Comparison of ENCODE assay signal across 8 cellular contexts in genomic region chr6:169868458-169868857, GRCh38.
DNase-seq lines count a peak whose midpoint lies in the region; ATAC-seq and TF ChIP-seq lines count a peak whose summit lies in the region.

No MANE protein-coding gene starts in this region.

- no peak overlapping the region for H3K4ac ChIP-seq in trophoblast cell (ENCODE audit: low read depth, low read length)

- H3K79me2 ChIP-seq in trophoblast cell (ENCODE audit: control insufficient read depth, insufficient read depth, low read length, poor library complexity): no peaks in the 10 kb centered on the region

- no peaks in the 10 kb centered on the region for H3K36me3 Mint-ChIP-seq in CD4-positive, alpha-beta memory T cell

- no peaks in the 10 kb centered on the region for H3K9me3 Mint-ChIP-seq in CD4-positive, alpha-beta memory T cell

- H3K27ac ChIP-seq in CD4-positive, alpha-beta memory T cell (ENCODE audit: low read depth, low read length): no peak overlapping the region
- H3K27ac ChIP-seq in trophoblast cell (ENCODE audit: low read depth, low read length): no peak overlapping the region
- no peak overlapping the region for H3K27ac ChIP-seq in ascending aorta

- H3K4me3 Mint-ChIP-seq in CD4-positive, alpha-beta memory T cell: peak overlapping the region in 2 of 8 donors; percentile 37 to 44

- H3K27me3 Mint-ChIP-seq in CD4-positive, alpha-beta memory T cell: no peaks in the 10 kb centered on the region

- no peak overlapping the region for H2AK5ac ChIP-seq in trophoblast cell (ENCODE audit: low read length)

- in situ Hi-C loops in HAP-1 (cut with MboI; ENCODE audit: low sequenced_read_pairs): no loop called here

- POLR2A ChIA-PET in CD4-positive, alpha-beta memory T cell (lab: Charles Lee; ENCODE audit: partially characterized antibody): interaction anchor here (0.6 kb wide), 1 partner anchor 162 kb away, joined by 3 read pairs; no protein-coding TSS in a partner anchor

- ATAC-seq in HG03460 (IDR thresholded peaks at IDR 0.05; ENCODE audit: unreplicated experiment) (peak; percentile 73), GM21423 (IDR thresholded peaks at IDR 0.05; ENCODE audit: unreplicated experiment) (no peak)

- no peak overlapping the region for H3K14ac ChIP-seq in trophoblast cell (ENCODE audit: low read length)

- H2AFZ ChIP-seq in trophoblast cell (ENCODE audit: insufficient read depth, low read length, poor library complexity): no peak overlapping the region

- no peak overlapping the region for H4K91ac ChIP-seq in trophoblast cell (ENCODE audit: low read depth, low read length)

- CTCF ChIA-PET in CD4-positive, alpha-beta memory T cell (lab: Charles Lee; ENCODE audit: partially characterized antibody): interaction anchor here (1.2 kb wide), 1 partner anchor 37 kb away, joined by 3 read pairs; no protein-coding TSS in a partner anchor

- no CpG with 5 or more reads among the region's 19 CpGs for WGBS in trophoblast cell (ENCODE audit: extremely low coverage, insufficient coverage, insufficient read length)

- H3K18ac ChIP-seq in trophoblast cell (ENCODE audit: low read length): no peak overlapping the region

- H2BK120ac ChIP-seq in trophoblast cell (ENCODE audit: insufficient read depth, low read length, poor library complexity): no peak overlapping the region

- H3K4me3 ChIP-seq in CD4-positive, alpha-beta memory T cell (ENCODE audit: low read length in 2 of 2): no peak overlapping the region
- H3K4me3 ChIP-seq in trophoblast cell (ENCODE audit: low read depth, low read length) (peak overlapping the region; percentile 63), HAP-1 (no peak overlapping the region), ascending aorta (no peak overlapping the region)

- TF ChIP-seq CTCF in ascending aorta (IDR thresholded peaks at IDR 0.05): no peak

- no peak overlapping the region for H2BK12ac ChIP-seq in trophoblast cell (ENCODE audit: low read length)

- no peaks in the 10 kb centered on the region for H3K36me3 ChIP-seq in CD4-positive, alpha-beta memory T cell (ENCODE audit: insufficient read depth, low read length)
- H3K36me3 ChIP-seq in trophoblast cell (ENCODE audit: control insufficient read depth in 1 of 2, insufficient read depth in 2 of 2, low read length in 2 of 2) (no peaks in the 10 kb centered on the region), HAP-1 (replicated peaks) (no peaks in the 10 kb centered on the region), ascending aorta (no peaks in the 10 kb centered on the region)

- no peaks in the 10 kb centered on the region for H3K79me1 ChIP-seq in trophoblast cell (ENCODE audit: low read length)

- H4K8ac ChIP-seq in trophoblast cell (ENCODE audit: low read depth, low read length): no peak overlapping the region

- H3K9ac ChIP-seq in trophoblast cell (ENCODE audit: low read length): no peak overlapping the region

- H3K23ac ChIP-seq in trophoblast cell (ENCODE audit: low read length): no peak overlapping the region

- intact Hi-C loops in CD4-positive, alpha-beta memory T cell (cut with micrococcal nuclease): no loop called here
- intact Hi-C loops in ascending aorta (cut with DNase I): no loop called here

- H4K12ac ChIP-seq in trophoblast cell (ENCODE audit: low read depth, low read length): no peak overlapping the region

- H3K4me1 Mint-ChIP-seq in CD4-positive, alpha-beta memory T cell: peaks cover 4 to 14% (median 12%) of the 10 kb centered on the region in 4 donors

- H3K27ac Mint-ChIP-seq in CD4-positive, alpha-beta memory T cell: peak overlapping the region in 5 of 7 donors; percentile 28 to 78 (median 72)

- H3K4me2 ChIP-seq in trophoblast cell (ENCODE audit: low read length): no peak overlapping the region

- no peaks in the 10 kb centered on the region for H3K9me3 ChIP-seq in CD4-positive, alpha-beta memory T cell (ENCODE audit: control insufficient read depth in 1 of 2, low read length in 2 of 2)
- H3K9me3 ChIP-seq in trophoblast cell (ENCODE audit: insufficient read depth, low read depth, low read length) (peaks cover 6% of the 10 kb centered on the region), HAP-1 (no peaks in the 10 kb centered on the region), ascending aorta (no peaks in the 10 kb centered on the region)

- H2BK5ac ChIP-seq in trophoblast cell (ENCODE audit: low read depth, low read length, poor library complexity): no peak overlapping the region

- H3K4me1 ChIP-seq in CD4-positive, alpha-beta memory T cell (ENCODE audit: insufficient read depth, low read length): peaks cover 8% of the 10 kb centered on the region
- H3K4me1 ChIP-seq in trophoblast cell (ENCODE audit: control insufficient read depth in 1 of 2, insufficient read depth in 2 of 2, low read length in 2 of 2): no peaks in the 10 kb centered on the region
- H3K4me1 ChIP-seq in HAP-1: no peaks in the 10 kb centered on the region
- no peaks in the 10 kb centered on the region for H3K4me1 ChIP-seq in ascending aorta

- DNase-seq in CD4-positive, alpha-beta memory T cell: peak in 3 of 5 donors; percentile 41 to 55 (median 53)
- peak; percentile 39 for DNase-seq in activated effector memory CD4-positive, alpha-beta T cell treated with Interleukin-2 at 50 U/mL for 16 hours
- DNase-seq in trophoblast cell (no peak), cerebellar cortex (ENCODE audit: low spot score) (no peak), HAP-1 (ENCODE audit: low spot score in 2 of 2) (no peak), ascending aorta (ENCODE audit: low spot score in 2 of 2) (no peak)

- no peaks in the 10 kb centered on the region for H3K27me3 ChIP-seq in CD4-positive, alpha-beta memory T cell (ENCODE audit: insufficient read depth, low read length)
- no peaks in the 10 kb centered on the region for H3K27me3 ChIP-seq in trophoblast cell (ENCODE audit: insufficient read depth, low read length)
- H3K27me3 ChIP-seq in HAP-1 (ENCODE audit: low read depth): no peaks in the 10 kb centered on the region
- no peaks in the 10 kb centered on the region for H3K27me3 ChIP-seq in ascending aorta

Comparison
In these comparisons a context has a peak if more than half of its experiments do, and no peak if none do; other contexts are left out.
1. DNase-seq: peak in CD4-positive, alpha-beta memory T cell (3 of 5) and activated effector memory CD4-positive, alpha-beta T cell treated with Interleukin-2 at 50 U/mL for 16 hours (single experiment); none in trophoblast cell (0 of 2), cerebellar cortex (single experiment), HAP-1 (0 of 2) and ascending aorta (0 of 2).